In the genomic region with DNA sequence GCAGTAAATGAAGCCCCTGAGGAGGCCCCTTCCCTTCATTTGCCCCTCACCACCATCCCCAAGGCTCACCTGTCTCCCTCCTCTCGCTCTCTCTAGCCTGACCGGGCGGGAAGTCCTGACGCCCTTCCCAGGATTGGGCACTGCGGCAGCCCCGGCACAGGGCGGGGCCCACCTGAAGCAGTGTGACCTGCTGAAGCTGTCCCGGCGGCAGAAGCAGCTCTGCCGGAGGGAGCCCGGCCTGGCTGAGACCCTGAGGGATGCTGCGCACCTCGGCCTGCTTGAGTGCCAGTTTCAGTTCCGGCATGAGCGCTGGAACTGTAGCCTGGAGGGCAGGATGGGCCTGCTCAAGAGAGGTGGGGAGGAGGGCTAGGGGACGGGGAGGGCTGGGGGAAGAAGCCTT, we compare ENCODE assay signal across 29 cellular contexts. TPM values are rescaled to one million over a fixed set of nuclear protein-coding genes. Genes with fewer than 3 reads are reported as not detected.
"Had no signal": no experiment of that assay in that cellular context is flagged by ENCODE, and none has a peak within 500 bp of the region (broad histone marks: within the 10 kb centered on the region; RNA-seq: fewer than 3 reads in every experiment).

No MANE protein-coding gene starts in this region.

- FAIRE-seq: pancreas, urothelium cell line had no signal

- ATAC-seq: naive thymus-derived CD8-positive, alpha-beta T cell; natural killer cell treated with Interleukin-12 subunit alpha and Interleukin-12 subunit beta and Interleukin-15 and Interleukin-18, amount 100 ng/mL, for 72 hours; pancreas; psoas muscle; right cardiac atrium; sciatic nerve; stimulated activated memory B cell treated with anti-CD40 and anti-IgM and Interleukin-4, amounts not matched to agents 10 μg/mL and 1 μg/mL and 100 μg/mL, for 72 hours; stimulated activated naive CD8-positive, alpha-beta T cell treated with anti-CD3 and anti-CD28 coated beads, Interleukin-15, Interleukin-2, amounts not matched to agents 100 U/mL and 50 U/mL, for 24 hours had no signal

- H3K36me3 ChIP-seq: pancreas, spleen, stomach, thoracic aorta, thyroid gland, tibial nerve, upper lobe of left lung, vagina had no signal

- H3K4me1 ChIP-seq: thyroid gland, vagina had no signal

- DNase-seq: naive B cell; naive thymus-derived CD8-positive, alpha-beta T cell; nephron progenitor cell; occipital lobe; psoas muscle; right cardiac atrium; spleen; stimulated activated CD4-positive, alpha-beta T cell treated with anti-CD3 and anti-CD28 coated beads, Interleukin-12 subunit alpha, Interleukin-12 subunit beta, amount 100 ng/mL, for 4 hours; stimulated activated CD4-positive, alpha-beta T cell treated with anti-CD3 and anti-CD28 coated beads, Interleukin-1b, Interleukin-23, amount 100 ng/mL, for 48 hours; stimulated activated CD4-positive, alpha-beta T cell treated with anti-CD3 and anti-CD28 coated beads, Interleukin-4, amount 100 ng/mL, for 1 hour; stimulated activated CD4-positive, alpha-beta T cell treated with anti-CD3 and anti-CD28 coated beads, Interleukin-4, amount 100 ng/mL, for 4 hours; stimulated activated CD8-positive, alpha-beta memory T cell treated with anti-CD3 and anti-CD28 coated beads, Interleukin-4, amount 100 ng/mL, for 48 hours; stimulated activated naive CD4-positive, alpha-beta T cell; stimulated activated naive CD8-positive, alpha-beta T cell treated with anti-CD3 and anti-CD28 coated beads, Interleukin-15, Interleukin-2, amounts not matched to agents 100 U/mL and 50 U/mL, for 24 hours; stomach; thyroid gland; trophoblast cell had no signal

- H3K27ac ChIP-seq: pancreas, psoas muscle, skin epidermis, spleen, stomach, thoracic aorta, thyroid gland, tibial nerve, upper lobe of left lung, vagina had no signal

- H3K9me3 ChIP-seq: pancreas, psoas muscle, spleen, stomach, thoracic aorta, thyroid gland, tibial nerve, upper lobe of left lung, vagina had no signal

- H3K4me2 ChIP-seq: smooth muscle cell had no signal

- H3K27me3 ChIP-seq: pancreas, spleen, stomach, thyroid gland, tibial nerve, upper lobe of left lung, vagina had no signal

- H3K4me3 ChIP-seq: pancreas, psoas muscle, skin epidermis, smooth muscle cell, spleen, stomach, thoracic aorta, thyroid gland, tibial nerve, upper lobe of left lung, vagina had no signal

RNA-seq across cellular contexts. Expression of gene WNT9B, which starts 21.0 kb away (rescaled TPM):
- total RNA-seq: naive thymus-derived CD8-positive, alpha-beta T cell; natural killer cell treated with Interleukin-12 subunit alpha and Interleukin-12 subunit beta and Interleukin-15 and Interleukin-18, amount 100 ng/mL, for 72 hours; neural crest cell; occipital lobe; sciatic nerve; smooth muscle cell; stomach; vagina had no signal
- polyA plus RNA-seq: naive thymus-derived CD8-positive, alpha-beta T cell; pancreas; smooth muscle cell had no signal

RNA-seq across cellular contexts. Expression of gene WNT3, which starts 53.9 kb away (rescaled TPM):
- total RNA-seq: naive thymus-derived CD8-positive, alpha-beta T cell had no signal
- polyA plus RNA-seq: naive thymus-derived CD8-positive, alpha-beta T cell had no signal
